In the genomic region with DNA sequence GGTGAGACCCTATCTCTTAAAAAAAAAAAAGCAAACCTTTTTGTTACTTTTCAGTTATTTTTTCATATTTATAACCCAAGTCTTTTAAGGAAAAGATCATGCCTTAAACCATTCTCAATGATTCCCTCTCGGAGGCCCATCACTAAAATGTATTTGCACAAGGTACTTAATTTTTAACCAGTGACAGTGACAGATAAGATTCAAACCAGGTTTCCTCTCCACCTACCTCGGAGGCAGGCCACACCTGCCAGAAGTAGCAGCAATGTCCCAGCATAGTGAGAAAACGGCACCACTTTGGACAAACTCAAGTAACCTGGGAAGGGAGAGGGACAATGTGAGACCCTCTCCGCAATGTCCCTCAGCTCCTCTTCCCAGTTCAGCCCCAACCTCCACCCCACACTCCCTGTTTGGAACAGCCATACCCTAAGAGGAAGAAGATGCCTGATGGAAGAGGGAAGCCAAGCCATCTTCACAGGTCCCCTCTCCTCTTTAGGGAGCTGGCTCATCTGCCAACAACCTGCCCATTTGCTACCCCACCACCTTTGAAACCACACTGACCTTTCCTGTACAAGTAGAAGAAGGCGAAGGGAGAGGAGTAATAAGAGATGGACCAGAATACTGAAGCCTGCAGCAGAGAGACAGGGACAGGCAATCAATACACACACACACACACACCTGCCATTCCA, we compare ENCODE assay signal across 13 cellular contexts. TPM values are rescaled to one million over a fixed set of nuclear protein-coding genes. Genes with fewer than 3 reads are reported as not detected.
DNase-seq lines count a peak whose midpoint lies in the region; ATAC-seq and TF ChIP-seq lines count a peak whose summit lies in the region.
"Had no signal": no experiment of that assay in that cellular context is flagged by ENCODE, and none has a peak within 500 bp of the region (broad histone marks: within the 10 kb centered on the region; RNA-seq: fewer than 3 reads in every experiment).

No MANE protein-coding gene starts in this region.

- peaks cover 14% of the 10 kb centered on the region for H3K36me3 Mint-ChIP-seq in GM23338 (ENCODE audit: low read depth)
- H3K36me3 Mint-ChIP-seq in natural killer cell treated with Interleukin-12 subunit alpha and Interleukin-12 subunit beta and Interleukin-15 and Interleukin-18, amount 100 ng/mL, for 72 hours = peaks cover 17% of the 10 kb centered on the region

- no peaks in the 10 kb centered on the region for H3K9me3 Mint-ChIP-seq in GM23338
- H3K9me3 Mint-ChIP-seq in natural killer cell treated with Interleukin-12 subunit alpha and Interleukin-12 subunit beta and Interleukin-15 and Interleukin-18, amount 100 ng/mL, for 72 hours = no peaks in the 10 kb centered on the region

- H3K9me2 ChIP-seq in GM23338 (ENCODE audit: insufficient read depth) = no peaks in the 10 kb centered on the region

- DNase-seq in GM23338 (ENCODE audit: low spot score) = no peak
- no peak for DNase-seq in adipocyte (ENCODE audit: low read depth)
- DNase-seq in natural killer cell treated with Interleukin-12 subunit alpha and Interleukin-12 subunit beta and Interleukin-15 and Interleukin-18, amount 100 ng/mL, for 72 hours (ENCODE audit: low spot score) = no peak
- no peak for DNase-seq in NCI-H510A treated with DMSO at 0.1 percent for 48 hours (lab: John Stamatoyannopoulos, UW)
- DNase-seq in NCI-H526 treated with DMSO at 0.1 percent for 48 hours (lab: John Stamatoyannopoulos, UW) = no peak
- no peak for DNase-seq in NCI-H2029 (lab: John Stamatoyannopoulos, UW)
- DNase-seq: NCI-H1417 treated with DMSO at 0.1 percent for 48 hours, nucleus accumbens had no signal

- H3K27me3 Mint-ChIP-seq in GM23338 (ENCODE audit: insufficient read depth, low read depth, poor library complexity) = peaks cover 6% of the 10 kb centered on the region
- no peaks in the 10 kb centered on the region for H3K27me3 Mint-ChIP-seq in natural killer cell treated with Interleukin-12 subunit alpha and Interleukin-12 subunit beta and Interleukin-15 and Interleukin-18, amount 100 ng/mL, for 72 hours

- H3K27me3 ChIP-seq in BLaER1 (no peaks in the 10 kb centered on the region), GM23338 (ENCODE audit: insufficient read depth) (no peaks in the 10 kb centered on the region), adipocyte (replicated peaks; ENCODE audit: control insufficient read depth, insufficient read depth, low read length) (no peaks in the 10 kb centered on the region)

- peaks cover 10% of the 10 kb centered on the region for H3K4me1 Mint-ChIP-seq in GM23338
- H3K4me1 Mint-ChIP-seq in natural killer cell treated with Interleukin-12 subunit alpha and Interleukin-12 subunit beta and Interleukin-15 and Interleukin-18, amount 100 ng/mL, for 72 hours (ENCODE audit: low read depth in 2 of 2) = peaks cover 32 to 33% of the 10 kb centered on the region in 2 donors

- no peak for TF ChIP-seq CTCF in GM23338 (conservative IDR thresholded peaks at IDR 0.05; ENCODE audit: low read depth in 2 of 2)

- ATAC-seq in GM23338 = no peak
- no peak for ATAC-seq in natural killer cell treated with Interleukin-12 subunit alpha and Interleukin-12 subunit beta and Interleukin-15 and Interleukin-18, amount 100 ng/mL, for 72 hours
- ATAC-seq in HG02588 (IDR thresholded peaks at IDR 0.05; ENCODE audit: unreplicated experiment) = no peak

- H3K4me3 ChIP-seq in BLaER1 (no peak overlapping the region), GM23338 (no peak overlapping the region), adipocyte (ENCODE audit: low read length) (no peak overlapping the region)

- peaks cover 14% of the 10 kb centered on the region for H3K79me2 ChIP-seq in GM23338 (replicated peaks; ENCODE audit: insufficient read depth)

- H3K9me3 ChIP-seq in BLaER1 (no peaks in the 10 kb centered on the region), adipocyte (ENCODE audit: control insufficient read depth, low read length) (no peaks in the 10 kb centered on the region)

- H2AFZ ChIP-seq in GM23338 = no peak overlapping the region

- H3F3A ChIP-seq in GM23338 (replicated peaks; ENCODE audit: low read depth) = peaks cover 3% of the 10 kb centered on the region; the same call in 1 of the 2 replicates

- H3K4me3 Mint-ChIP-seq in GM23338 = peak overlapping the region; percentile 96
- H3K4me3 Mint-ChIP-seq in natural killer cell treated with Interleukin-12 subunit alpha and Interleukin-12 subunit beta and Interleukin-15 and Interleukin-18, amount 100 ng/mL, for 72 hours = peak overlapping the region; percentile 99

- H3K9ac ChIP-seq in BLaER1 = no peak overlapping the region
- H3K9ac ChIP-seq in adipocyte (ENCODE audit: low read length) = peak overlapping the region; percentile 95

- H3K27ac ChIP-seq in BLaER1 = no peak overlapping the region
- H3K27ac ChIP-seq in GM23338 (ENCODE audit: low read depth) = no peak overlapping the region

- peaks cover 50% of the 10 kb centered on the region for H3K36me3 ChIP-seq in BLaER1
- no peaks in the 10 kb centered on the region for H3K36me3 ChIP-seq in GM23338 (ENCODE audit: insufficient read depth)
- peaks cover 15% of the 10 kb centered on the region for H3K36me3 ChIP-seq in adipocyte (ENCODE audit: control insufficient read depth, insufficient read depth, low read length, severe bottlenecking)

- H3K4me2 ChIP-seq in BLaER1 = peak overlapping the region; percentile 91
- H3K4me2 ChIP-seq in GM23338 = no peak overlapping the region

- H4K20me1 ChIP-seq in BLaER1 (peaks cover 14% of the 10 kb centered on the region), GM23338 (replicated peaks; ENCODE audit: insufficient read depth) (peaks cover 3% of the 10 kb centered on the region; the same call in 1 of the 2 replicates)

- no peak overlapping the region for H3K27ac Mint-ChIP-seq in GM23338
- peak overlapping the region; percentile 95 for H3K27ac Mint-ChIP-seq in natural killer cell treated with Interleukin-12 subunit alpha and Interleukin-12 subunit beta and Interleukin-15 and Interleukin-18, amount 100 ng/mL, for 72 hours

- H3K4me1 ChIP-seq in BLaER1 (peaks cover 31% of the 10 kb centered on the region), GM23338 (ENCODE audit: insufficient read depth) (peaks cover 5% of the 10 kb centered on the region; the same call in 1 of the 2 replicates), adipocyte (ENCODE audit: control insufficient read depth, insufficient read depth, low read length) (peaks cover 16% of the 10 kb centered on the region)

TF ChIP-seq in GM23338, 12 proteins besides CTCF, POLR2A, EP300 and RAD21 (continues in another document):
- no peak for TF ChIP-seq REST (IDR thresholded peaks at IDR 0.05; ENCODE audit: unreplicated experiment)
- TF ChIP-seq ZNF331 (CRISPR knock-in tag; IDR thresholded peaks at IDR 0.05; ENCODE audit: low read depth) = no peak

RNA-seq across cellular contexts. Expression of gene ABHD16A, which starts 2.3 kb away (rescaled TPM):
- total RNA-seq in GM23338 (2014; rRNA removed; shearing (Covaris generic)) = 29.7 and 37.0 TPM in 2 replicates
- 25.9 and 26.9 TPM in 2 replicates for polyA plus RNA-seq in GM23338 (2016; fragmentation: Nextera tagmentation; extraction: Ambion mirVana)
- total RNA-seq in natural killer cell treated with Interleukin-12 subunit alpha and Interleukin-12 subunit beta and Interleukin-15 and Interleukin-18, amount 100 ng/mL, for 72 hours = 10 to 100 TPM; 60.6 to 77.5 TPM

RNA-seq across cellular contexts. Expression of gene LY6G6F, which starts 5.8 kb away (rescaled TPM):
- total RNA-seq in GM23338 (2014; rRNA removed; shearing (Covaris generic)) = not detected in 2 replicates
- not detected in 2 replicates for polyA plus RNA-seq in GM23338 (2016; fragmentation: Nextera tagmentation; extraction: Ambion mirVana)
- total RNA-seq in natural killer cell treated with Interleukin-12 subunit alpha and Interleukin-12 subunit beta and Interleukin-15 and Interleukin-18, amount 100 ng/mL, for 72 hours = not detected
- total RNA-seq: fibroblast of villous mesenchyme, H1, kidney epithelial cell had no signal
- polyA plus RNA-seq: H1 had no signal

RNA-seq across cellular contexts. Expression of gene LY6G6D, which starts 14.3 kb away (rescaled TPM):
- not detected in 2 replicates for total RNA-seq in GM23338 (2014; rRNA removed; shearing (Covaris generic))
- polyA plus RNA-seq in GM23338 (2016; fragmentation: Nextera tagmentation; extraction: Ambion mirVana) = not detected in 2 replicates
- total RNA-seq in natural killer cell treated with Interleukin-12 subunit alpha and Interleukin-12 subunit beta and Interleukin-15 and Interleukin-18, amount 100 ng/mL, for 72 hours = not detected
- total RNA-seq: fibroblast of villous mesenchyme, H1, kidney epithelial cell had no signal

RNA-seq across cellular contexts. Expression of gene LY6G5C, which starts 20.0 kb away (rescaled TPM):
- total RNA-seq in GM23338 (2014; rRNA removed; shearing (Covaris generic)) = 1.1 TPM in 1 of 2 replicates, not detected in the other
- 2.1 TPM in 2 replicates for polyA plus RNA-seq in GM23338 (2016; fragmentation: Nextera tagmentation; extraction: Ambion mirVana)
- 1 to 10 TPM; 5.4 to 8.8 TPM for total RNA-seq in natural killer cell treated with Interleukin-12 subunit alpha and Interleukin-12 subunit beta and Interleukin-15 and Interleukin-18, amount 100 ng/mL, for 72 hours
- total RNA-seq: kidney epithelial cell had no signal

RNA-seq across cellular contexts. Expression of gene LY6G6C, which starts 20.7 kb away (rescaled TPM):
- total RNA-seq in GM23338 (2014; rRNA removed; shearing (Covaris generic)) = not detected in 2 replicates
- 0.23 TPM in 1 of 2 replicates, not detected in the other for polyA plus RNA-seq in GM23338 (2016; fragmentation: Nextera tagmentation; extraction: Ambion mirVana)
- total RNA-seq in natural killer cell treated with Interleukin-12 subunit alpha and Interleukin-12 subunit beta and Interleukin-15 and Interleukin-18, amount 100 ng/mL, for 72 hours = not detected
- total RNA-seq: fibroblast of villous mesenchyme, H1, kidney epithelial cell had no signal
